8 cellular contexts compared by ENCODE assay signal in the genomic region with DNA sequence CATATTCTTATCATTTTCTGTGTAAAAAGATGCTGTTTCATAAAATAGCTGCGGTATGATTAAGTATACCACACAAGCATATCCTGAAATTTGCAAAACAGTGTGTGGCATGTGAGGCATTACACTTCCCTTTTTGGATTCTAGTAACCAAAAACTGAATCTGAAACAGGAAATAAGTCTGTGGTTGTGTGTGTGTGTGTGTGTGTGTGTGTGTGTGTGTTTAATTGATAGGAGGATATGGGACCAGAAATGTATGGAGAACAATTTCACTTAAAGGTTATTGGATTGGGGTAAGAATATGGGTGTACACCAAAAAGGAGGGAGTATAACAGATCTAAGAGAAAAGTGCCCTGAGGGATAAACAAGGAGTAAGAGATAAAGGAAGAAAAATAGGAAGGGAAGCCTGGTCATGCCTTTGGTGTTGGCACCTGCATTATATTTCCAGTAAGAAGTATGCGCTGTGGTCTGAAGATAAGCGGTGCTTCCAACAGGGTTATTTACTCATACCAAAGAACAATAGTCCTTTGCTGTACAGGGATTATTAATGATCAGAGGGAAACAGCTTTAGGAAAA. TPM values are rescaled to one million over a fixed set of nuclear protein-coding genes. Genes with fewer than 3 reads are reported as not detected.
DNase-seq lines count a peak whose midpoint lies in the region; ATAC-seq and TF ChIP-seq lines count a peak whose summit lies in the region.

No MANE protein-coding gene starts in this region.

- peaks cover 14% of the 10 kb centered on the region for H3F3A ChIP-seq in MM.1S (ENCODE audit: insufficient read depth, low read length)

- H3K9me3 ChIP-seq in MM.1S (replicated peaks; ENCODE audit: insufficient read depth, low read length) (no peaks in the 10 kb centered on the region), vagina (no peaks in the 10 kb centered on the region)

- ATAC-seq in GM18511 (IDR thresholded peaks at IDR 0.05; ENCODE audit: unreplicated experiment) (no peak), GM18909 (IDR thresholded peaks at IDR 0.05; ENCODE audit: poor library complexity, unreplicated experiment) (no peak), HG02938 (IDR thresholded peaks at IDR 0.05; ENCODE audit: unreplicated experiment) (no peak)

- no peak overlapping the region for H2AFZ ChIP-seq in MM.1S (ENCODE audit: low read length)

- H3K27me3 ChIP-seq in MM.1S (replicated peaks; ENCODE audit: insufficient read depth, low read length) = no peaks in the 10 kb centered on the region
- no peaks in the 10 kb centered on the region for H3K27me3 ChIP-seq in vagina

- H3K4me2 ChIP-seq in MM.1S (ENCODE audit: low read depth, low read length) = peak overlapping the region; percentile 73

- peaks cover 7% of the 10 kb centered on the region for H3K36me3 Mint-ChIP-seq in activated naive CD8-positive, alpha-beta T cell

- no peaks in the 10 kb centered on the region for H4K20me1 ChIP-seq in MM.1S (ENCODE audit: insufficient read depth, low read length)

- TF ChIP-seq POLR2A in vagina (IDR thresholded peaks at IDR 0.05) = no peak

- no peaks in the 10 kb centered on the region for H3K9me3 Mint-ChIP-seq in activated naive CD8-positive, alpha-beta T cell (ENCODE audit: low read depth)

- intact Hi-C loops in vagina (cut with DNase I) = loop anchor here (5.0 kb wide), 1 partner anchor 37 kb away; no protein-coding TSS in a partner anchor

- H3K9ac ChIP-seq in MM.1S (ENCODE audit: low read length) = no peak overlapping the region; the same call in 1 of the 2 replicates

- H3K27ac ChIP-seq in MM.1S (ENCODE audit: low read length) (peak overlapping the region; percentile 66), vagina (peak overlapping the region; percentile 79)

- no peaks in the 10 kb centered on the region for H3K9me2 ChIP-seq in MM.1S (replicated peaks; ENCODE audit: insufficient read depth, low read length)

- TF ChIP-seq CTCF in MM.1S (IDR thresholded peaks at IDR 0.05; ENCODE audit: low read length) (no peak), vagina (IDR thresholded peaks at IDR 0.05) (no peak)

- peak overlapping the region; percentile 62 for H3K27ac Mint-ChIP-seq in activated naive CD8-positive, alpha-beta T cell

- no peaks in the 10 kb centered on the region for H3K27me3 Mint-ChIP-seq in activated naive CD8-positive, alpha-beta T cell

- peak overlapping the region; percentile 38 for H3K4me3 Mint-ChIP-seq in activated naive CD8-positive, alpha-beta T cell

- H3K4me1 ChIP-seq in MM.1S (ENCODE audit: low read length) (peaks cover 34% of the 10 kb centered on the region), vagina (peaks cover 73% of the 10 kb centered on the region)

- peaks cover 43% of the 10 kb centered on the region for H3K4me1 Mint-ChIP-seq in activated naive CD8-positive, alpha-beta T cell (ENCODE audit: low read depth)

- DNase-seq in Daoy (ENCODE audit: low read depth) = peak; percentile 65
- peak; percentile 70 for DNase-seq in MM.1S
- DNase-seq in kidney tubule cell (ENCODE audit: low spot score) = peak; percentile 48
- DNase-seq in vagina (ENCODE audit: extremely low spot score in 2 of 2) = no peak

- H3K36me3 ChIP-seq in MM.1S (replicated peaks; ENCODE audit: insufficient read depth, low read length) (no peaks in the 10 kb centered on the region), vagina (no peaks in the 10 kb centered on the region)

- H3K4me3 ChIP-seq in MM.1S (ENCODE audit: low read length) (0 out of 2 replicates have a peak overlapping the region, but pooled peaks have one; percentile 11), vagina (no peak overlapping the region)

- peaks cover 37% of the 10 kb centered on the region for H3K79me2 ChIP-seq in MM.1S (ENCODE audit: low read length)

RNA-seq across cellular contexts. Expression of gene LYRM1, which starts 4.0 kb away (rescaled TPM):
- 42.1 and 59.4 TPM in 2 replicates for total RNA-seq in Daoy (2014; rRNA removed; shearing (Covaris generic))
- total RNA-seq in vagina = 23.6 TPM

RNA-seq across cellular contexts. Expression of gene DCUN1D3, which starts 4.4 kb away (rescaled TPM):
- 10.2 and 16.9 TPM in 2 replicates for total RNA-seq in Daoy (2014; rRNA removed; shearing (Covaris generic))
- total RNA-seq in vagina = 19.2 TPM

Comparison
In these comparisons a context has a peak if more than half of its experiments do, and no peak if none do; other contexts are left out.
1. DNase-seq: peak in Daoy (single experiment), MM.1S (single experiment) and kidney tubule cell (single experiment); none in vagina (0 of 2).